Comparison of ENCODE assay signal across 17 cellular contexts in genomic region chr18:3985030-3985429, GRCh38.
DNase-seq lines count a peak whose midpoint lies in the region; ATAC-seq and TF ChIP-seq lines count a peak whose summit lies in the region.
"Had no signal": no experiment of that assay in that cellular context is flagged by ENCODE, and none has a peak within 500 bp of the region (broad histone marks: within the 10 kb centered on the region; RNA-seq: fewer than 3 reads in every experiment).

No MANE protein-coding gene starts in this region.

- no peak for ATAC-seq in RWPE2 (ENCODE audit: low read depth)
- no peak for ATAC-seq in HG02884 (IDR thresholded peaks at IDR 0.05; ENCODE audit: unreplicated experiment)
- ATAC-seq in lower lobe of right lung: no peak
- ATAC-seq in GM18909 (IDR thresholded peaks at IDR 0.05; ENCODE audit: poor library complexity, unreplicated experiment): no peak
- ATAC-seq in GM21528 (IDR thresholded peaks at IDR 0.05; ENCODE audit: low FRiP score, unreplicated experiment): no peak
- ATAC-seq: HCT116, Panc1 had no signal

- no peak for DNase-seq in Calu3
- no peak for DNase-seq in RWPE2 (ENCODE audit: low spot score)
- peak; percentile 47 for DNase-seq in fibroblast of peridontal ligament (ENCODE audit: extremely low read depth)
- no peak for DNase-seq in lower lobe of right lung
- DNase-seq: brain microvascular endothelial cell; NCI-H1092; stimulated activated CD4-positive, alpha-beta T cell treated with anti-CD3 and anti-CD28 coated beads, Interleukin-4, amount 100 ng/mL, for 24 hours; T1000 had no signal

- H3K4me3 Mint-ChIP-seq in Calu3 (ENCODE audit: low read depth, unreplicated experiment): no peak overlapping the region
- H3K4me3 Mint-ChIP-seq: CD14-positive monocyte, memory B cell had no signal

- CTCF ChIA-PET in Calu3 (lab: Charles Lee): interaction anchor here (0.6 to 1.2 kb wide), 5 partner anchors 18 to 526 kb away, joined by 3 to 5 read pairs (median 4); no protein-coding TSS in a partner anchor

- no peak for TF ChIP-seq CTCF in Calu3 (IDR thresholded peaks at IDR 0.05; ENCODE audit: unreplicated experiment)
- no peak for TF ChIP-seq CTCF in RWPE2 (IDR thresholded peaks at IDR 0.05; ENCODE audit: poor library complexity, severe bottlenecking)
- TF ChIP-seq CTCF in lower lobe of right lung (IDR thresholded peaks at IDR 0.05): no peak

- BruUV-seq in Calu3 (replicated peaks; lab: Mats Ljungman, UMichigan): no TSS peak

- no peaks in the 10 kb centered on the region for H3K9me3 ChIP-seq in RWPE2 (ENCODE audit: severe bottlenecking)
- no peaks in the 10 kb centered on the region for H3K9me3 ChIP-seq in lower lobe of right lung

- H3K4me1 Mint-ChIP-seq in Calu3 (ENCODE audit: low read depth, unreplicated experiment): peaks cover 32% of the 10 kb centered on the region

- H3K27ac Mint-ChIP-seq in Calu3 (ENCODE audit: unreplicated experiment): peak overlapping the region; percentile 2
- H3K27ac Mint-ChIP-seq: CD14-positive monocyte, memory B cell, progenitor cell of endocrine pancreas had no signal

- H3K9me3 Mint-ChIP-seq in Calu3 (ENCODE audit: low read depth, unreplicated experiment): no peaks in the 10 kb centered on the region

- H3K27ac ChIP-seq in ACC112 (ENCODE audit: low read depth, low read length) (peak overlapping the region; percentile 2; the same call in 1 of the 2 replicates), RWPE2 (ENCODE audit: poor library complexity, severe bottlenecking) (peak overlapping the region; percentile 98), lower lobe of right lung (no peak overlapping the region)
- H3K27ac ChIP-seq: brain microvascular endothelial cell had no signal

- intact Hi-C loops in Calu3 (cut with micrococcal nuclease; ENCODE audit: unreplicated experiment) (no loop called here), lower lobe of right lung (cut with DNase I) (no loop called here)

- H3K36me3 Mint-ChIP-seq in Calu3 (ENCODE audit: insufficient read depth, unreplicated experiment): no peaks in the 10 kb centered on the region
- H3K36me3 Mint-ChIP-seq: CD14-positive monocyte, memory B cell had no signal

- H3K27me3 ChIP-seq in ACC112 (ENCODE audit: insufficient read depth, low read length) (no peaks in the 10 kb centered on the region), RWPE2 (ENCODE audit: insufficient read depth, poor library complexity, severe bottlenecking) (no peaks in the 10 kb centered on the region), lower lobe of right lung (ENCODE audit: low read depth) (no peaks in the 10 kb centered on the region)
- H3K27me3 ChIP-seq: brain microvascular endothelial cell had no signal

- H3K4me1 ChIP-seq in ACC112 (ENCODE audit: control insufficient read depth, insufficient read depth, low read length, unreplicated experiment) (peaks cover 34% of the 10 kb centered on the region), RWPE2 (ENCODE audit: insufficient read depth, poor library complexity, severe bottlenecking) (peaks cover 34% of the 10 kb centered on the region), lower lobe of right lung (no peaks in the 10 kb centered on the region)

- H3K36me3 ChIP-seq in ACC112 (ENCODE audit: insufficient read depth, low read length) (no peaks in the 10 kb centered on the region), RWPE2 (ENCODE audit: low read depth) (no peaks in the 10 kb centered on the region), lower lobe of right lung (no peaks in the 10 kb centered on the region)
- H3K36me3 ChIP-seq: brain microvascular endothelial cell had no signal

- H3K79me2 ChIP-seq in ACC112 (ENCODE audit: control insufficient read depth, insufficient read depth, low read length, unreplicated experiment): no peaks in the 10 kb centered on the region

- peak overlapping the region; percentile 58 for H2AFZ ChIP-seq in ACC112 (ENCODE audit: low read length, unreplicated experiment)

- H3K4me3 ChIP-seq in ACC112 (ENCODE audit: low read depth, low read length) (peak overlapping the region; percentile 6; the same call in 1 of the 2 replicates), RWPE2 (ENCODE audit: severe bottlenecking) (no peak overlapping the region), lower lobe of right lung (no peak overlapping the region)

- no peaks in the 10 kb centered on the region for H3K27me3 Mint-ChIP-seq in Calu3 (ENCODE audit: unreplicated experiment)
- H3K27me3 Mint-ChIP-seq: progenitor cell of endocrine pancreas had no signal
